ENCODE assay signal across 8 cellular contexts in the genomic region with DNA sequence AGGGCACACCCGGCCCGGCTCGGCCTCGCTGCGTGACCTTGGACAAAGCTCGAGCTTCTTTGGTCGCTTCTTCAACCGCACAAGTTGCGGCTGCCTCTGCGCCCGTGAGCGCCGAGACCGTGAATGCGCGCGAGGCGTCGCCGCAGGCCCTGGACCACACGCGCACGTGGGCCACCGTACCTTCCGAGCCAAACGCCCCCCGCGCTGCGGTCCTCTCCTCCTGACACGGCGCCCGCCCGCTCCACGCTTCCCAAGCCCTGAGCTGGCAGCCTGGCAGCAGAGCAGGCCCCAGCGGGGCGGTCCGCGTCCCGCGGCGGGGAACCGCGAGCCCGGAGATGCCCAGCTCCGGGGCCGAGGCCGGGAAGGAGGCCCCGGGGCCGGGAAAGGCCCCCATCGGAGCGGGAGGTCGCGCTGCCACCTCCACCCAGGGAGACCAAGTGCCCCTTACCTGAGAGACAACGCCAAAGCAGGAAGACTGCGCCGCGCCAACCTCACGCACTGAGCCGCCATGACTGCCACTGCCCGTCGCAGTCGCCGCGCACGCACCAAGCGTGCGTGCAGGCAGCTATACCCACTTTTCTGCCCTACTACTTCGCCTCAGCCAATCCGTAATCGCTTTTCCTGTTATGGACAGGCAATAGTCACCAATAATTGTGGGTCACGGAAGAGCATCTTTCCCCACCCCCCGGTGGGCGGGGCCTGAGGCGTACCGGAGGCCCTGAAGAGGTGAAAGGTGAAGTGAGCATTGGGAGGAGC. TPM values are rescaled to one million over a fixed set of nuclear protein-coding genes. Genes with fewer than 3 reads are reported as not detected.
A peak's percentile ranks its signal among the peaks of the same experiment; 100 is the strongest.
DNase-seq lines count a peak whose midpoint lies in the region; ATAC-seq and TF ChIP-seq lines count a peak whose summit lies in the region.

Gene GRPEL1 (minus strand): TSS at position 542 of the 756 bp plus-strand sequence. CDS start 32 bp downstream, at position 510.

- H3K27ac ChIP-seq in CD8-positive, alpha-beta memory T cell (ENCODE audit: low read depth, low read length): peak within 1 kb of the TSS; percentile 87
- H3K27ac ChIP-seq in lower lobe of right lung: peak within 1 kb of the TSS; percentile 92

- peaks cover 0 to 7% of the 10 kb centered on the region in 2 donors for H3K27me3 Mint-ChIP-seq in CD8-positive, alpha-beta memory T cell

- no peaks in the 10 kb centered on the region for H3K9me3 Mint-ChIP-seq in CD8-positive, alpha-beta memory T cell

- CTCF ChIA-PET in CD8-positive, alpha-beta memory T cell (lab: Charles Lee): interaction anchor here (0.8 to 9.0 kb wide), 17 partner anchors 9 to 427 kb away, joined by 3 to 131 read pairs (median 4); partner anchors contain the start of genes BLOC1S4, MRFAP1 and TADA2B

- peaks cover 0 to 33% (median 4%) of the 10 kb centered on the region in 3 donors for H3K36me3 Mint-ChIP-seq in CD8-positive, alpha-beta memory T cell

- peak; percentile 28 for TF ChIP-seq CTCF in lower lobe of right lung (IDR thresholded peaks at IDR 0.05)

- no peaks in the 10 kb centered on the region for H3K27me3 ChIP-seq in CD8-positive, alpha-beta memory T cell (ENCODE audit: insufficient read depth, low read length, poor library complexity, severe bottlenecking)
- H3K27me3 ChIP-seq in lower lobe of right lung (ENCODE audit: low read depth): no peaks in the 10 kb centered on the region

- peaks cover 17% of the 10 kb centered on the region for H3K36me3 ChIP-seq in CD8-positive, alpha-beta memory T cell (ENCODE audit: insufficient read depth, low read length)
- peaks cover 24% of the 10 kb centered on the region for H3K36me3 ChIP-seq in lower lobe of right lung

- H3K4me1 Mint-ChIP-seq in CD8-positive, alpha-beta memory T cell: peaks cover 39 to 63% (median 57%) of the 10 kb centered on the region in 3 donors

- peak; percentile 81 for ATAC-seq in GM19438 (IDR thresholded peaks at IDR 0.05; ENCODE audit: low read depth, unreplicated experiment)
- peak; percentile 82 for ATAC-seq in HG03571 (IDR thresholded peaks at IDR 0.05; ENCODE audit: unreplicated experiment)
- peak; percentile 97 to 98 for ATAC-seq in lower lobe of right lung

- H3K4me3 Mint-ChIP-seq in CD8-positive, alpha-beta memory T cell: peak within 1 kb of the TSS; percentile 91 to 96 (median 94)

- H3K4me1 ChIP-seq in CD8-positive, alpha-beta memory T cell (ENCODE audit: insufficient read depth, low read length): peaks cover 34% of the 10 kb centered on the region
- peaks cover 33% of the 10 kb centered on the region for H3K4me1 ChIP-seq in lower lobe of right lung

- H3K9me3 ChIP-seq in CD8-positive, alpha-beta memory T cell (ENCODE audit: low read length): no peaks in the 10 kb centered on the region
- no peaks in the 10 kb centered on the region for H3K9me3 ChIP-seq in lower lobe of right lung

- intact Hi-C loops in lower lobe of right lung (cut with DNase I): no loop called here

- peak; percentile 100 for DNase-seq in CD8-positive, alpha-beta memory T cell
- peak; percentile 98 for DNase-seq in NCI-H774 (lab: John Stamatoyannopoulos, UW)
- DNase-seq in activated CD4-positive, alpha-beta T cell treated with anti-CD3 and anti-CD28 coated beads, Interleukin-2, amount 50 U/mL, for 4 hours: peak; percentile 100
- peak; percentile 100 for DNase-seq in effector CD8-positive, alpha-beta T cell (lab: John Stamatoyannopoulos, UW)
- peak; percentile 99 for DNase-seq in lower lobe of right lung
- DNase-seq in stimulated activated CD4-positive, alpha-beta T cell treated with anti-CD3 and anti-CD28 coated beads, TNF-alpha, amount 100 ng/mL, for 4 hours (ENCODE audit: low read depth in 3 of 3): peak in 2 of 3 experiments; percentile 100

- POLR2A ChIA-PET in CD8-positive, alpha-beta memory T cell (lab: Charles Lee): interaction anchor here (0.5 to 4.6 kb wide), 23 partner anchors 9 to 872 kb away, joined by 3 to 82 read pairs (median 5); partner anchors contain the start of genes AFAP1, BLOC1S4, MRFAP1 and MRFAP1L1

- H3K27ac Mint-ChIP-seq in CD8-positive, alpha-beta memory T cell: peak within 1 kb of the TSS; percentile 75 to 99 (median 94)

- peak within 1 kb of the TSS; percentile 82 for H3K4me3 ChIP-seq in CD8-positive, alpha-beta memory T cell (ENCODE audit: low read length)
- peak within 1 kb of the TSS; percentile 92 for H3K4me3 ChIP-seq in lower lobe of right lung

RNA-seq across cellular contexts. Expression of gene GRPEL1, which starts in this region (rescaled TPM):
- 10 to 100 TPM; 94.0 to 94.5 TPM for total RNA-seq in CD8-positive, alpha-beta memory T cell
- polyA plus RNA-seq in CD8-positive, alpha-beta memory T cell: 54.8 TPM
- 25.7 TPM for total RNA-seq in lower lobe of right lung

Comparison
In these comparisons a context has a peak if more than half of its experiments do, and no peak if none do; other contexts are left out.
1. Peak in every context shown above with its lines: DNase-seq, ATAC-seq, H3K4me3 ChIP-seq and H3K27ac ChIP-seq.